In the genomic region with DNA sequence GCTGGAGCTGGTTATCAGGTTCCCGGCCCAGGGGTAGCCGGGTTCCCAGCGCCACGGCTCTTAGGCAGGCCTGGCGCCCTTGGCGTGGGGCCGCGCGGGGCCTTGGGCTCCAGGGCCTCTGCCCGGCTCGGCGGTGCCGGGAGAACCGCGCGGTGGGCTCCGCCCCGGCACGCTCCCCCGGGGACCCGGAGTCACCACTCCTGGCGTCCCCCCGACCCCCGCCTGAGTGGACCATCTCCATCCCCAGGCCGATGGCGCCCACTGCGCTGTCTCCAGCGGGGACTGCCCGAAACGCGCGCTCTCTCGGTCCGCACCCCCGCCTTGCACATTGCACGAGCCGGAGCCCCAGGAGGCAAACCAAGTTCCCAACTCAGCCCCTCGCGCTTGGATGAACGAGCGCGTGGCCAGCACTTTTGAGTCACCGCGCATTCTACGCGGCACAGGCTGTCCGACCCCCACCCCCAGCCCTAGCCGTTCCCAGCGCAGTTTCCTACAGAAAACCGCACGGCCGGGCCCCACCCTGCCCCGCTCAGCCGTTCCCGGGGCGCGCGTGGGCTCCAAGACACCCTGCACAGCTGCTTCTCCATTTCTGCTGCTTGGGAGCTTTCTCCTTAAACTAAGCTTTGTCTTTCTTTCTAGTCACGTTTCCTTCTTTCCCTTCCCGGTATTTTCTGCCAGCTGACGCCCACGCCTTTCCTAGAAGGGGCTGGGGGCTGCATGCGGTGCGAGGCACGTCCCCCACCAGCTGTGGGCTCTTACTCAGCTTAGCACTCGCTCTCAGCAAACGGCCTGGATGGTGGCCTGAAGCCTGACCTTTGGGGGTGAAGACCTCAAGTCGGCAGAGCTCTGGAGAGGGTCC, we compare ENCODE assay signal across 1 cellular context.
TF ChIP-seq lines count a peak whose summit lies in the region.

No MANE protein-coding gene starts in this region.

TF ChIP-seq in WTC11, 78 proteins besides CTCF, POLR2A, EP300 and RAD21 (continued from another document and continues in another):
- TF ChIP-seq, protein P1, sequence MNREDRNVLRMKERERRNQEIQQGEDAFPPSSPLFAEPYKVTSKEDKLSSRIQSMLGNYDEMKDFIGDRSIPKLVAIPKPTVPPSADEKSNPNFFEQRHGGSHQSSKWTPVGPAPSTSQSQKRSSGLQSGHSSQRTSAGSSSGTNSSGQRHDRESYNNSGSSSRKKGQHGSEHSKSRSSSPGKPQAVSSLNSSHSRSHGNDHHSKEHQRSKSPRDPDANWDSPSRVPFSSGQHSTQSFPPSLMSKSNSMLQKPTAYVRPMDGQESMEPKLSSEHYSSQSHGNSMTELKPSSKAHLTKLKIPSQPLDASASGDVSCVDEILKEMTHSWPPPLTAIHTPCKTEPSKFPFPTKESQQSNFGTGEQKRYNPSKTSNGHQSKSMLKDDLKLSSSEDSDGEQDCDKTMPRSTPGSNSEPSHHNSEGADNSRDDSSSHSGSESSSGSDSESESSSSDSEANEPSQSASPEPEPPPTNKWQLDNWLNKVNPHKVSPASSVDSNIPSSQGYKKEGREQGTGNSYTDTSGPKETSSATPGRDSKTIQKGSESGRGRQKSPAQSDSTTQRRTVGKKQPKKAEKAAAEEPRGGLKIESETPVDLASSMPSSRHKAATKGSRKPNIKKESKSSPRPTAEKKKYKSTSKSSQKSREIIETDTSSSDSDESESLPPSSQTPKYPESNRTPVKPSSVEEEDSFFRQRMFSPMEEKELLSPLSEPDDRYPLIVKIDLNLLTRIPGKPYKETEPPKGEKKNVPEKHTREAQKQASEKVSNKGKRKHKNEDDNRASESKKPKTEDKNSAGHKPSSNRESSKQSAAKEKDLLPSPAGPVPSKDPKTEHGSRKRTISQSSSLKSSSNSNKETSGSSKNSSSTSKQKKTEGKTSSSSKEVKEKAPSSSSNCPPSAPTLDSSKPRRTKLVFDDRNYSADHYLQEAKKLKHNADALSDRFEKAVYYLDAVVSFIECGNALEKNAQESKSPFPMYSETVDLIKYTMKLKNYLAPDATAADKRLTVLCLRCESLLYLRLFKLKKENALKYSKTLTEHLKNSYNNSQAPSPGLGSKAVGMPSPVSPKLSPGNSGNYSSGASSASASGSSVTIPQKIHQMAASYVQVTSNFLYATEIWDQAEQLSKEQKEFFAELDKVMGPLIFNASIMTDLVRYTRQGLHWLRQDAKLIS (CRISPR knock-in tag; IDR thresholded peaks at IDR 0.05; ENCODE audit: borderline replicate concordance), result no peak
- TF ChIP-seq, protein P2, sequence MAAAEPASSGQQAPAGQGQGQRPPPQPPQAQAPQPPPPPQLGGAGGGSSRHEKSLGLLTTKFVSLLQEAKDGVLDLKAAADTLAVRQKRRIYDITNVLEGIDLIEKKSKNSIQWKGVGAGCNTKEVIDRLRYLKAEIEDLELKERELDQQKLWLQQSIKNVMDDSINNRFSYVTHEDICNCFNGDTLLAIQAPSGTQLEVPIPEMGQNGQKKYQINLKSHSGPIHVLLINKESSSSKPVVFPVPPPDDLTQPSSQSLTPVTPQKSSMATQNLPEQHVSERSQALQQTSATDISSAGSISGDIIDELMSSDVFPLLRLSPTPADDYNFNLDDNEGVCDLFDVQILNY (CRISPR knock-in tag; IDR thresholded peaks at IDR 0.05), result no peak; the same call in 1 of the 2 replicates
- TF ChIP-seq, protein P3, sequence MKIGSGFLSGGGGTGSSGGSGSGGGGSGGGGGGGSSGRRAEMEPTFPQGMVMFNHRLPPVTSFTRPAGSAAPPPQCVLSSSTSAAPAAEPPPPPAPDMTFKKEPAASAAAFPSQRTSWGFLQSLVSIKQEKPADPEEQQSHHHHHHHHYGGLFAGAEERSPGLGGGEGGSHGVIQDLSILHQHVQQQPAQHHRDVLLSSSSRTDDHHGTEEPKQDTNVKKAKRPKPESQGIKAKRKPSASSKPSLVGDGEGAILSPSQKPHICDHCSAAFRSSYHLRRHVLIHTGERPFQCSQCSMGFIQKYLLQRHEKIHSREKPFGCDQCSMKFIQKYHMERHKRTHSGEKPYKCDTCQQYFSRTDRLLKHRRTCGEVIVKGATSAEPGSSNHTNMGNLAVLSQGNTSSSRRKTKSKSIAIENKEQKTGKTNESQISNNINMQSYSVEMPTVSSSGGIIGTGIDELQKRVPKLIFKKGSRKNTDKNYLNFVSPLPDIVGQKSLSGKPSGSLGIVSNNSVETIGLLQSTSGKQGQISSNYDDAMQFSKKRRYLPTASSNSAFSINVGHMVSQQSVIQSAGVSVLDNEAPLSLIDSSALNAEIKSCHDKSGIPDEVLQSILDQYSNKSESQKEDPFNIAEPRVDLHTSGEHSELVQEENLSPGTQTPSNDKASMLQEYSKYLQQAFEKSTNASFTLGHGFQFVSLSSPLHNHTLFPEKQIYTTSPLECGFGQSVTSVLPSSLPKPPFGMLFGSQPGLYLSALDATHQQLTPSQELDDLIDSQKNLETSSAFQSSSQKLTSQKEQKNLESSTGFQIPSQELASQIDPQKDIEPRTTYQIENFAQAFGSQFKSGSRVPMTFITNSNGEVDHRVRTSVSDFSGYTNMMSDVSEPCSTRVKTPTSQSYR (CRISPR knock-in tag; IDR thresholded peaks at IDR 0.05), result no peak
- TF ChIP-seq, protein P4, sequence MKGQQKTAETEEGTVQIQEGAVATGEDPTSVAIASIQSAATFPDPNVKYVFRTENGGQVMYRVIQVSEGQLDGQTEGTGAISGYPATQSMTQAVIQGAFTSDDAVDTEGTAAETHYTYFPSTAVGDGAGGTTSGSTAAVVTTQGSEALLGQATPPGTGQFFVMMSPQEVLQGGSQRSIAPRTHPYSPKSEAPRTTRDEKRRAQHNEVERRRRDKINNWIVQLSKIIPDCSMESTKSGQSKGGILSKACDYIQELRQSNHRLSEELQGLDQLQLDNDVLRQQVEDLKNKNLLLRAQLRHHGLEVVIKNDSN (CRISPR knock-in tag; IDR thresholded peaks at IDR 0.05), result no peak
- TF ChIP-seq ESRRA (CRISPR knock-in tag; IDR thresholded peaks at IDR 0.05; ENCODE audit: borderline replicate concordance) (no peak), ZNF423 (CRISPR knock-in tag; IDR thresholded peaks at IDR 0.05) (no peak), TEAD1 (CRISPR knock-in tag; IDR thresholded peaks at IDR 0.05) (no peak), TP53 (CRISPR knock-in tag; IDR thresholded peaks at IDR 0.05) (no peak), ZNF416 (CRISPR knock-in tag; IDR thresholded peaks at IDR 0.05) (0 out of 2 replicates have a peak, but pooled peaks have one; percentile 51), GRHL2 (CRISPR knock-in tag; IDR thresholded peaks at IDR 0.05; ENCODE audit: insufficient replicate concordance, severe bottlenecking) (no peak), ZNF138 (CRISPR knock-in tag; conservative IDR thresholded peaks at IDR 0.05) (no peak), MYBL2 (CRISPR knock-in tag; IDR thresholded peaks at IDR 0.05) (peak; percentile 54; the same call in 1 of the 2 replicates), CBFB (CRISPR knock-in tag; IDR thresholded peaks at IDR 0.05; ENCODE audit: low read depth) (no peak), ZNF219 (CRISPR knock-in tag; IDR thresholded peaks at IDR 0.05; ENCODE audit: borderline replicate concordance) (no peak), ZNF232 (CRISPR knock-in tag; IDR thresholded peaks at IDR 0.05) (peak; percentile 11; the same call in 1 of the 2 replicates), ELF4 (CRISPR knock-in tag; IDR thresholded peaks at IDR 0.05; ENCODE audit: low read depth) (no peak), FOXP1 (CRISPR knock-in tag; IDR thresholded peaks at IDR 0.05; ENCODE audit: borderline replicate concordance) (peak; percentile 26; the same call in 1 of the 2 replicates), ZNF121 (CRISPR knock-in tag; IDR thresholded peaks at IDR 0.05) (no peak), ZNF263 (CRISPR knock-in tag; IDR thresholded peaks at IDR 0.05; ENCODE audit: low read depth) (no peak), IRF2 (CRISPR knock-in tag; IDR thresholded peaks at IDR 0.05; ENCODE audit: borderline replicate concordance, low read depth) (peak; percentile 74; the same call in 1 of the 2 replicates)
- TF ChIP-seq, protein P5, sequence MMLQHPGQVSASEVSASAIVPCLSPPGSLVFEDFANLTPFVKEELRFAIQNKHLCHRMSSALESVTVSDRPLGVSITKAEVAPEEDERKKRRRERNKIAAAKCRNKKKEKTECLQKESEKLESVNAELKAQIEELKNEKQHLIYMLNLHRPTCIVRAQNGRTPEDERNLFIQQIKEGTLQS (CRISPR knock-in tag; conservative IDR thresholded peaks at IDR 0.05), result no peak
- TF ChIP-seq, protein P6, sequence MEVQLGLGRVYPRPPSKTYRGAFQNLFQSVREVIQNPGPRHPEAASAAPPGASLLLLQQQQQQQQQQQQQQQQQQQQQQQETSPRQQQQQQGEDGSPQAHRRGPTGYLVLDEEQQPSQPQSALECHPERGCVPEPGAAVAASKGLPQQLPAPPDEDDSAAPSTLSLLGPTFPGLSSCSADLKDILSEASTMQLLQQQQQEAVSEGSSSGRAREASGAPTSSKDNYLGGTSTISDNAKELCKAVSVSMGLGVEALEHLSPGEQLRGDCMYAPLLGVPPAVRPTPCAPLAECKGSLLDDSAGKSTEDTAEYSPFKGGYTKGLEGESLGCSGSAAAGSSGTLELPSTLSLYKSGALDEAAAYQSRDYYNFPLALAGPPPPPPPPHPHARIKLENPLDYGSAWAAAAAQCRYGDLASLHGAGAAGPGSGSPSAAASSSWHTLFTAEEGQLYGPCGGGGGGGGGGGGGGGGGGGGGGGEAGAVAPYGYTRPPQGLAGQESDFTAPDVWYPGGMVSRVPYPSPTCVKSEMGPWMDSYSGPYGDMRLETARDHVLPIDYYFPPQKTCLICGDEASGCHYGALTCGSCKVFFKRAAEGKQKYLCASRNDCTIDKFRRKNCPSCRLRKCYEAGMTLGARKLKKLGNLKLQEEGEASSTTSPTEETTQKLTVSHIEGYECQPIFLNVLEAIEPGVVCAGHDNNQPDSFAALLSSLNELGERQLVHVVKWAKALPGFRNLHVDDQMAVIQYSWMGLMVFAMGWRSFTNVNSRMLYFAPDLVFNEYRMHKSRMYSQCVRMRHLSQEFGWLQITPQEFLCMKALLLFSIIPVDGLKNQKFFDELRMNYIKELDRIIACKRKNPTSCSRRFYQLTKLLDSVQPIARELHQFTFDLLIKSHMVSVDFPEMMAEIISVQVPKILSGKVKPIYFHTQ (CRISPR knock-in tag; IDR thresholded peaks at IDR 0.05), result no peak
- TF ChIP-seq, protein P7, sequence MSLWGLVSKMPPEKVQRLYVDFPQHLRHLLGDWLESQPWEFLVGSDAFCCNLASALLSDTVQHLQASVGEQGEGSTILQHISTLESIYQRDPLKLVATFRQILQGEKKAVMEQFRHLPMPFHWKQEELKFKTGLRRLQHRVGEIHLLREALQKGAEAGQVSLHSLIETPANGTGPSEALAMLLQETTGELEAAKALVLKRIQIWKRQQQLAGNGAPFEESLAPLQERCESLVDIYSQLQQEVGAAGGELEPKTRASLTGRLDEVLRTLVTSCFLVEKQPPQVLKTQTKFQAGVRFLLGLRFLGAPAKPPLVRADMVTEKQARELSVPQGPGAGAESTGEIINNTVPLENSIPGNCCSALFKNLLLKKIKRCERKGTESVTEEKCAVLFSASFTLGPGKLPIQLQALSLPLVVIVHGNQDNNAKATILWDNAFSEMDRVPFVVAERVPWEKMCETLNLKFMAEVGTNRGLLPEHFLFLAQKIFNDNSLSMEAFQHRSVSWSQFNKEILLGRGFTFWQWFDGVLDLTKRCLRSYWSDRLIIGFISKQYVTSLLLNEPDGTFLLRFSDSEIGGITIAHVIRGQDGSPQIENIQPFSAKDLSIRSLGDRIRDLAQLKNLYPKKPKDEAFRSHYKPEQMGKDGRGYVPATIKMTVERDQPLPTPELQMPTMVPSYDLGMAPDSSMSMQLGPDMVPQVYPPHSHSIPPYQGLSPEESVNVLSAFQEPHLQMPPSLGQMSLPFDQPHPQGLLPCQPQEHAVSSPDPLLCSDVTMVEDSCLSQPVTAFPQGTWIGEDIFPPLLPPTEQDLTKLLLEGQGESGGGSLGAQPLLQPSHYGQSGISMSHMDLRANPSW (CRISPR knock-in tag; conservative IDR thresholded peaks at IDR 0.05; ENCODE audit: low read depth), result no peak
- TF ChIP-seq, protein P8, sequence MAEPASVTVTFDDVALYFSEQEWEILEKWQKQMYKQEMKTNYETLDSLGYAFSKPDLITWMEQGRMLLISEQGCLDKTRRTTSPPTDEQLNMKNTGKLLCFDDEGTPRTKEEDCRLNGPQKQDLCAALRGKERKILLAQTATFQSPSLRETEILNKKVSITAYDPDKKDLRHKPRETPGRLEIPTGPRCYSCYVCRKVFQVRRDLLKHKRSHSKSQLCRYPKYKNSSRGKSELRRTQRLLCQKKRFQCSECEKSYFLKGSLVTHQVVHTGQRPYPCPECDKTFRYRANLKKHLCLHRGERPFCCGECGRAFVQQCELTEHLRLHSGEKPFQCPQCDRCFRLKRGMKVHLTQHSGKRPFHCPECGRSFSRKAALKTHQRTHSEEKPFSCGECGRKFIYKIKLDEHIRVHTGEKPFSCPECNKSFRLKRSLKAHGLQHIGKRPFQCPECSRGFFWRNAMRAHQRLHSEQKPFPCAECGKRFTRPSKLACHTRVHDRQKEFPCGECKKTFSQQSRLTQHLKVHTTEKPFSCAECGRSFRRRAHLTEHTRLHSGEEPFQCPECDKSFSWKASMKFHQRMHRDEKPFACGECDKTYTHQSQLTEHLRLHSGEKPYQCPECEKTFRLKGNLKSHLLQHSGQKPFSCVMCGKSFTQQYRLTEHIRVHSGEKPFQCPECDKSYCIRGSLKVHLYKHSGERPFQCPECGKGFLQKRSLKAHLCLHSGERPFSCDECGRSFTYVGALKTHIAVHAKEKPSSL (CRISPR knock-in tag; conservative IDR thresholded peaks at IDR 0.05), result no peak
- TF ChIP-seq, protein P9, sequence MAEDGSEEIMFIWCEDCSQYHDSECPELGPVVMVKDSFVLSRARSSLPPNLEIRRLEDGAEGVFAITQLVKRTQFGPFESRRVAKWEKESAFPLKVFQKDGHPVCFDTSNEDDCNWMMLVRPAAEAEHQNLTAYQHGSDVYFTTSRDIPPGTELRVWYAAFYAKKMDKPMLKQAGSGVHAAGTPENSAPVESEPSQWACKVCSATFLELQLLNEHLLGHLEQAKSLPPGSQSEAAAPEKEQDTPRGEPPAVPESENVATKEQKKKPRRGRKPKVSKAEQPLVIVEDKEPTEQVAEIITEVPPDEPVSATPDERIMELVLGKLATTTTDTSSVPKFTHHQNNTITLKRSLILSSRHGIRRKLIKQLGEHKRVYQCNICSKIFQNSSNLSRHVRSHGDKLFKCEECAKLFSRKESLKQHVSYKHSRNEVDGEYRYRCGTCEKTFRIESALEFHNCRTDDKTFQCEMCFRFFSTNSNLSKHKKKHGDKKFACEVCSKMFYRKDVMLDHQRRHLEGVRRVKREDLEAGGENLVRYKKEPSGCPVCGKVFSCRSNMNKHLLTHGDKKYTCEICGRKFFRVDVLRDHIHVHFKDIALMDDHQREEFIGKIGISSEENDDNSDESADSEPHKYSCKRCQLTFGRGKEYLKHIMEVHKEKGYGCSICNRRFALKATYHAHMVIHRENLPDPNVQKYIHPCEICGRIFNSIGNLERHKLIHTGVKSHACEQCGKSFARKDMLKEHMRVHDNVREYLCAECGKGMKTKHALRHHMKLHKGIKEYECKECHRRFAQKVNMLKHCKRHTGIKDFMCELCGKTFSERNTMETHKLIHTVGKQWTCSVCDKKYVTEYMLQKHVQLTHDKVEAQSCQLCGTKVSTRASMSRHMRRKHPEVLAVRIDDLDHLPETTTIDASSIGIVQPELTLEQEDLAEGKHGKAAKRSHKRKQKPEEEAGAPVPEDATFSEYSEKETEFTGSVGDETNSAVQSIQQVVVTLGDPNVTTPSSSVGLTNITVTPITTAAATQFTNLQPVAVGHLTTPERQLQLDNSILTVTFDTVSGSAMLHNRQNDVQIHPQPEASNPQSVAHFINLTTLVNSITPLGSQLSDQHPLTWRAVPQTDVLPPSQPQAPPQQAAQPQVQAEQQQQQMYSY (CRISPR knock-in tag; IDR thresholded peaks at IDR 0.05), result no peak
- TF ChIP-seq, protein P10, sequence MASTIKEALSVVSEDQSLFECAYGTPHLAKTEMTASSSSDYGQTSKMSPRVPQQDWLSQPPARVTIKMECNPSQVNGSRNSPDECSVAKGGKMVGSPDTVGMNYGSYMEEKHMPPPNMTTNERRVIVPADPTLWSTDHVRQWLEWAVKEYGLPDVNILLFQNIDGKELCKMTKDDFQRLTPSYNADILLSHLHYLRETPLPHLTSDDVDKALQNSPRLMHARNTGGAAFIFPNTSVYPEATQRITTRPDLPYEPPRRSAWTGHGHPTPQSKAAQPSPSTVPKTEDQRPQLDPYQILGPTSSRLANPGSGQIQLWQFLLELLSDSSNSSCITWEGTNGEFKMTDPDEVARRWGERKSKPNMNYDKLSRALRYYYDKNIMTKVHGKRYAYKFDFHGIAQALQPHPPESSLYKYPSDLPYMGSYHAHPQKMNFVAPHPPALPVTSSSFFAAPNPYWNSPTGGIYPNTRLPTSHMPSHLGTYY (CRISPR knock-in tag; IDR thresholded peaks at IDR 0.05), result no peak
